In the genomic region with DNA sequence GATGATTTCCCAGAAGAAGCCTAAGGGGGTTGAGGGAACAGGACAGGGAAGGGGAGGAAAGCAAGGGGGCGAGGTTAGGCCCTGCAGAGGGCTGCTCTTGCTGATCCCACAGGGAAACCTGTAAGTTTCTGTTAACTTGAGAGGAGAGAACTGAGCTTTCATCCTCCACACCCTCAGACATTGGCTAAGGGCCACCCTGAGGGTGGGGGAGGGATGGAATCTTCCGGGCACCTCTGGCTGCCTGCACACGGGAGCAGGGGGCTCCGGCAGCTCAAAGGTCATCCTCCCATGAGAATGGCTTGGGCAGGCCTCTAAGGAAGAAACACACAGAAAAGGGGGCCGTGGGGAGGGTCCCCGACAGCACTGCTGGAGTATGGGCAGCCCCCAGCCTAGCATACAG, we compare ENCODE assay signal across 1 cellular context.
TF ChIP-seq lines count a peak whose summit lies in the region.

No MANE protein-coding gene starts in this region.

TF ChIP-seq in H1, 55 proteins besides CTCF, POLR2A, EP300 and RAD21:
- TF ChIP-seq CBX8 (IDR thresholded peaks at IDR 0.05; ENCODE audit: borderline replicate concordance, low read depth, low read length) (no peak), TAF1 (IDR thresholded peaks at IDR 0.05; ENCODE audit: low read depth, low read length) (no peak), FOSL1 (IDR thresholded peaks at IDR 0.05; ENCODE audit: insufficient read depth, low read depth, low read length) (no peak), MAFK (IDR thresholded peaks at IDR 0.05; ENCODE audit: low read depth, low read length) (no peak), HDAC6 (IDR thresholded peaks at IDR 0.05; ENCODE audit: low read depth, low read length) (no peak), CBX5 (IDR thresholded peaks at IDR 0.05; ENCODE audit: low read depth, low read length) (no peak), TEAD4 (IDR thresholded peaks at IDR 0.05; ENCODE audit: low read depth, low read length) (no peak), CHD2 (IDR thresholded peaks at IDR 0.05; ENCODE audit: low read length) (no peak), JUND (IDR thresholded peaks at IDR 0.05; ENCODE audit: low read length) (no peak), TAF7 (optimal IDR thresholded peaks at IDR 0.05; ENCODE audit: borderline replicate concordance, low read depth, low read length) (no peak), NRF1 (IDR thresholded peaks at IDR 0.05; ENCODE audit: low read depth, low read length) (no peak), CEBPB (IDR thresholded peaks at IDR 0.05; ENCODE audit: low read depth, low read length) (no peak), EZH2 (IDR thresholded peaks at IDR 0.05; ENCODE audit: low read depth, low read length, severe bottlenecking) (no peak), BRCA1 (IDR thresholded peaks at IDR 0.05; ENCODE audit: low read depth, low read length) (no peak), RFX5 (IDR thresholded peaks at IDR 0.05; ENCODE audit: borderline replicate concordance, low read depth, low read length) (no peak), SUZ12 (IDR thresholded peaks at IDR 0.05; ENCODE audit: low read length) (no peak), NANOG (IDR thresholded peaks at IDR 0.05; ENCODE audit: insufficient read depth, low read depth, low read length, poor library complexity, severe bottlenecking) (no peak)
- TF ChIP-seq, protein P1, sequence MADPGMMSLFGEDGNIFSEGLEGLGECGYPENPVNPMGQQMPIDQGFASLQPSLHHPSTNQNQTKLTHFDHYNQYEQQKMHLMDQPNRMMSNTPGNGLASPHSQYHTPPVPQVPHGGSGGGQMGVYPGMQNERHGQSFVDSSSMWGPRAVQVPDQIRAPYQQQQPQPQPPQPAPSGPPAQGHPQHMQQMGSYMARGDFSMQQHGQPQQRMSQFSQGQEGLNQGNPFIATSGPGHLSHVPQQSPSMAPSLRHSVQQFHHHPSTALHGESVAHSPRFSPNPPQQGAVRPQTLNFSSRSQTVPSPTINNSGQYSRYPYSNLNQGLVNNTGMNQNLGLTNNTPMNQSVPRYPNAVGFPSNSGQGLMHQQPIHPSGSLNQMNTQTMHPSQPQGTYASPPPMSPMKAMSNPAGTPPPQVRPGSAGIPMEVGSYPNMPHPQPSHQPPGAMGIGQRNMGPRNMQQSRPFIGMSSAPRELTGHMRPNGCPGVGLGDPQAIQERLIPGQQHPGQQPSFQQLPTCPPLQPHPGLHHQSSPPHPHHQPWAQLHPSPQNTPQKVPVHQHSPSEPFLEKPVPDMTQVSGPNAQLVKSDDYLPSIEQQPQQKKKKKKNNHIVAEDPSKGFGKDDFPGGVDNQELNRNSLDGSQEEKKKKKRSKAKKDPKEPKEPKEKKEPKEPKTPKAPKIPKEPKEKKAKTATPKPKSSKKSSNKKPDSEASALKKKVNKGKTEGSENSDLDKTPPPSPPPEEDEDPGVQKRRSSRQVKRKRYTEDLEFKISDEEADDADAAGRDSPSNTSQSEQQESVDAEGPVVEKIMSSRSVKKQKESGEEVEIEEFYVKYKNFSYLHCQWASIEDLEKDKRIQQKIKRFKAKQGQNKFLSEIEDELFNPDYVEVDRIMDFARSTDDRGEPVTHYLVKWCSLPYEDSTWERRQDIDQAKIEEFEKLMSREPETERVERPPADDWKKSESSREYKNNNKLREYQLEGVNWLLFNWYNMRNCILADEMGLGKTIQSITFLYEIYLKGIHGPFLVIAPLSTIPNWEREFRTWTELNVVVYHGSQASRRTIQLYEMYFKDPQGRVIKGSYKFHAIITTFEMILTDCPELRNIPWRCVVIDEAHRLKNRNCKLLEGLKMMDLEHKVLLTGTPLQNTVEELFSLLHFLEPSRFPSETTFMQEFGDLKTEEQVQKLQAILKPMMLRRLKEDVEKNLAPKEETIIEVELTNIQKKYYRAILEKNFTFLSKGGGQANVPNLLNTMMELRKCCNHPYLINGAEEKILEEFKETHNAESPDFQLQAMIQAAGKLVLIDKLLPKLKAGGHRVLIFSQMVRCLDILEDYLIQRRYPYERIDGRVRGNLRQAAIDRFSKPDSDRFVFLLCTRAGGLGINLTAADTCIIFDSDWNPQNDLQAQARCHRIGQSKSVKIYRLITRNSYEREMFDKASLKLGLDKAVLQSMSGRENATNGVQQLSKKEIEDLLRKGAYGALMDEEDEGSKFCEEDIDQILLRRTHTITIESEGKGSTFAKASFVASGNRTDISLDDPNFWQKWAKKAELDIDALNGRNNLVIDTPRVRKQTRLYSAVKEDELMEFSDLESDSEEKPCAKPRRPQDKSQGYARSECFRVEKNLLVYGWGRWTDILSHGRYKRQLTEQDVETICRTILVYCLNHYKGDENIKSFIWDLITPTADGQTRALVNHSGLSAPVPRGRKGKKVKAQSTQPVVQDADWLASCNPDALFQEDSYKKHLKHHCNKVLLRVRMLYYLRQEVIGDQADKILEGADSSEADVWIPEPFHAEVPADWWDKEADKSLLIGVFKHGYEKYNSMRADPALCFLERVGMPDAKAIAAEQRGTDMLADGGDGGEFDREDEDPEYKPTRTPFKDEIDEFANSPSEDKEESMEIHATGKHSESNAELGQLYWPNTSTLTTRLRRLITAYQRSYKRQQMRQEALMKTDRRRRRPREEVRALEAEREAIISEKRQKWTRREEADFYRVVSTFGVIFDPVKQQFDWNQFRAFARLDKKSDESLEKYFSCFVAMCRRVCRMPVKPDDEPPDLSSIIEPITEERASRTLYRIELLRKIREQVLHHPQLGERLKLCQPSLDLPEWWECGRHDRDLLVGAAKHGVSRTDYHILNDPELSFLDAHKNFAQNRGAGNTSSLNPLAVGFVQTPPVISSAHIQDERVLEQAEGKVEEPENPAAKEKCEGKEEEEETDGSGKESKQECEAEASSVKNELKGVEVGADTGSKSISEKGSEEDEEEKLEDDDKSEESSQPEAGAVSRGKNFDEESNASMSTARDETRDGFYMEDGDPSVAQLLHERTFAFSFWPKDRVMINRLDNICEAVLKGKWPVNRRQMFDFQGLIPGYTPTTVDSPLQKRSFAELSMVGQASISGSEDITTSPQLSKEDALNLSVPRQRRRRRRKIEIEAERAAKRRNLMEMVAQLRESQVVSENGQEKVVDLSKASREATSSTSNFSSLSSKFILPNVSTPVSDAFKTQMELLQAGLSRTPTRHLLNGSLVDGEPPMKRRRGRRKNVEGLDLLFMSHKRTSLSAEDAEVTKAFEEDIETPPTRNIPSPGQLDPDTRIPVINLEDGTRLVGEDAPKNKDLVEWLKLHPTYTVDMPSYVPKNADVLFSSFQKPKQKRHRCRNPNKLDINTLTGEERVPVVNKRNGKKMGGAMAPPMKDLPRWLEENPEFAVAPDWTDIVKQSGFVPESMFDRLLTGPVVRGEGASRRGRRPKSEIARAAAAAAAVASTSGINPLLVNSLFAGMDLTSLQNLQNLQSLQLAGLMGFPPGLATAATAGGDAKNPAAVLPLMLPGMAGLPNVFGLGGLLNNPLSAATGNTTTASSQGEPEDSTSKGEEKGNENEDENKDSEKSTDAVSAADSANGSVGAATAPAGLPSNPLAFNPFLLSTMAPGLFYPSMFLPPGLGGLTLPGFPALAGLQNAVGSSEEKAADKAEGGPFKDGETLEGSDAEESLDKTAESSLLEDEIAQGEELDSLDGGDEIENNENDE (IDR thresholded peaks at IDR 0.05; ENCODE audit: insufficient replicate concordance, low read length), result no peak
- TF ChIP-seq, protein P2, sequence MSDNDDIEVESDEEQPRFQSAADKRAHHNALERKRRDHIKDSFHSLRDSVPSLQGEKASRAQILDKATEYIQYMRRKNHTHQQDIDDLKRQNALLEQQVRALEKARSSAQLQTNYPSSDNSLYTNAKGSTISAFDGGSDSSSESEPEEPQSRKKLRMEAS (IDR thresholded peaks at IDR 0.05), result no peak
TF ChIP-seq in H1: peak in this region for 0.
